1 cellular context compared by ENCODE assay signal in genomic region chr1:25839808-25840207, GRCh38. TPM values are rescaled to one million over a fixed set of nuclear protein-coding genes. Genes with fewer than 3 reads are reported as not detected.
"Had no signal": no experiment of that assay in that cellular context is flagged by ENCODE, and none has a peak within 500 bp of the region (broad histone marks: within the 10 kb centered on the region; RNA-seq: fewer than 3 reads in every experiment).

No MANE protein-coding gene starts in this region.

RNA-seq across cellular contexts. Expression of gene AUNIP, which starts 19.4 kb away (rescaled TPM):
- total RNA-seq: Right ventricle myocardium inferior had no signal
